ENCODE assay signal across 8 cellular contexts in genomic region chr4:39353478-39354177, GRCh38. TPM values are rescaled to one million over a fixed set of nuclear protein-coding genes. Genes with fewer than 3 reads are reported as not detected.
DNase-seq lines count a peak whose midpoint lies in the region; ATAC-seq and TF ChIP-seq lines count a peak whose summit lies in the region.

No MANE protein-coding gene starts in this region.

- H3K4me2 ChIP-seq in SU-DHL-6 (ENCODE audit: low read depth, low read length, poor library complexity, severe bottlenecking): peak overlapping the region; percentile 97

- H3K27me3 ChIP-seq in SU-DHL-6 (ENCODE audit: low read length): no peaks in the 10 kb centered on the region

- H3K4me1 Mint-ChIP-seq in neural crest cell: peaks cover 11% of the 10 kb centered on the region

- H3K27ac ChIP-seq in SU-DHL-6 (ENCODE audit: low read depth, low read length): peak overlapping the region; percentile 97

- no peaks in the 10 kb centered on the region; the same call in 1 of the 2 replicates for H4K20me1 ChIP-seq in SU-DHL-6 (ENCODE audit: low read depth, low read length)

- DNase-seq in CD1c-positive myeloid dendritic cell (ENCODE audit: extremely low spot score) (peak; percentile 54), neural crest cell (ENCODE audit: low read depth, low spot score) (no peak), ecto neural progenitor cell (ENCODE audit: low spot score) (no peak), NCI-H146 treated with DMSO at 0.1 percent for 48 hours (lab: John Stamatoyannopoulos, UW; ENCODE audit: unreplicated experiment) (no peak)

- peaks cover 44% of the 10 kb centered on the region for H3F3A ChIP-seq in SU-DHL-6 (ENCODE audit: insufficient read depth)

- H3K9ac ChIP-seq in SU-DHL-6 (ENCODE audit: low read length): peak overlapping the region; percentile 57

- no peaks in the 10 kb centered on the region for H3K27me3 Mint-ChIP-seq in neural crest cell (ENCODE audit: low read depth)

- peak overlapping the region; percentile 44 for H3K4me3 ChIP-seq in SU-DHL-6 (ENCODE audit: insufficient read depth, low read length, poor library complexity, severe bottlenecking)

- no peak for TF ChIP-seq CTCF in SU-DHL-6 (IDR thresholded peaks at IDR 0.05; ENCODE audit: insufficient read depth, low read length, poor library complexity, severe bottlenecking)
- no peak for TF ChIP-seq CTCF in neural crest cell (conservative IDR thresholded peaks at IDR 0.05)

- peaks cover 74% of the 10 kb centered on the region for H3K79me2 ChIP-seq in SU-DHL-6 (ENCODE audit: insufficient read depth, low read length)

- H3K36me3 Mint-ChIP-seq in neural crest cell (ENCODE audit: low read depth): peaks cover 19% of the 10 kb centered on the region

- no peaks in the 10 kb centered on the region for H3K9me3 ChIP-seq in SU-DHL-6 (ENCODE audit: insufficient read depth, low read length)

- no peaks in the 10 kb centered on the region for H3K9me3 Mint-ChIP-seq in neural crest cell

- H3K4me3 Mint-ChIP-seq in neural crest cell: no peak overlapping the region

- H2AFZ ChIP-seq in SU-DHL-6 (ENCODE audit: low read depth, low read length, severe bottlenecking): no peak overlapping the region

- H3K9me2 ChIP-seq in SU-DHL-6 (replicated peaks; ENCODE audit: insufficient read depth, low read length): no peaks in the 10 kb centered on the region

- H3K27ac Mint-ChIP-seq in neural crest cell (ENCODE audit: unreplicated experiment): peak overlapping the region; percentile 2

- ATAC-seq in GM19351 (IDR thresholded peaks at IDR 0.05; ENCODE audit: unreplicated experiment) (peak; percentile 78), HG03378 (IDR thresholded peaks at IDR 0.05; ENCODE audit: unreplicated experiment) (peak; percentile 80), esophagus mucosa (peak; percentile 92)

- peaks cover 11% of the 10 kb centered on the region for H3K36me3 ChIP-seq in SU-DHL-6 (ENCODE audit: low read length)

RNA-seq across cellular contexts. Expression of gene RFC1, which starts 12.5 kb away (rescaled TPM):
- total RNA-seq in esophagus mucosa (30.5 TPM), neural crest cell (69.3 and 77.4 TPM in 2 replicates)

RNA-seq across cellular contexts. Expression of gene KLB, which starts 53.1 kb away (rescaled TPM):
- total RNA-seq in esophagus mucosa: 0.32 TPM
- total RNA-seq in neural crest cell: not detected in 2 replicates
